In the genomic region with DNA sequence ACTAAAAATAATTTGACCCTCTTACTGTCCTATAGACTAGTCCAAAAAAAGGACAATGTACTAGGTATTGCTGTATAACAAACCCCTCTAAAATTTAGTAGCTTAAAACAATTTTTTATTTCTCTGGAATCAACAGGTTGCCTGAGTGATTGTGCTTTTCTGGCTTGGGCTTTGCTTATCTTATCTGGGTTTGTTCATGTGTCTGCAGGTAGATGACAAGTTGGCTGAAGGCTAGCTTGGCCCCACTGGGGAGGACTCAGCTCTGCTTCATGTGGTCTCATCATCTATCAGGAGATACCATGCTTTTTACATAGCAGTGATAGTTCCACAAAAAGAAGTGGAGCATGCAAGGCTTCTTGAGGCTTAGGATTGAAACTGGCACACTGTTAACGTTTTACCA, we compare ENCODE assay signal across 34 cellular contexts.
"Had no signal": no experiment of that assay in that cellular context is flagged by ENCODE, and none has a peak within 500 bp of the region (broad histone marks: within the 10 kb centered on the region; RNA-seq: fewer than 3 reads in every experiment).

No MANE protein-coding gene starts in this region.

- H3K9me3 ChIP-seq: MG63 had no signal

- H3K4me3 ChIP-seq: MG63 had no signal

- H3K27me3 ChIP-seq: MG63 had no signal

- DNase-seq: Karpas-422, Kasumi-1, MG63, MM.1S, NCI-H1048, NCI-H1092, NCI-H1092 treated with DMSO at 0.1 percent for 48 hours, NCI-H1105, NCI-H1105 treated with DMSO at 0.1 percent for 48 hours, NCI-H1417, NCI-H1417 treated with DMSO at 0.1 percent for 48 hours, NCI-H1436, NCI-H1436 treated with DMSO at 0.1 percent for 48 hours, NCI-H146, NCI-H1694, NCI-H1694 treated with DMSO at 0.1 percent for 48 hours, NCI-H187, NCI-H187 treated with DMSO at 0.1 percent for 48 hours, NCI-H1930, NCI-H2029, NCI-H2029 treated with DMSO at 0.1 percent for 48 hours, NCI-H2081, NCI-H2081 treated with DMSO at 0.1 percent for 48 hours, NCI-H2107, NCI-H2171, NCI-H2171 treated with DMSO at 0.1 percent for 48 hours, NCI-H2227 treated with DMSO at 0.1 percent for 48 hours, NCI-H226, NCI-H345, NCI-H446, NCI-H446 treated with DMSO at 0.1 percent for 48 hours, NCI-H510A, NCI-H510A treated with DMSO at 0.1 percent for 48 hours, NCI-H524 had no signal
